ENCODE assay signal across 8 cellular contexts in the genomic region with DNA sequence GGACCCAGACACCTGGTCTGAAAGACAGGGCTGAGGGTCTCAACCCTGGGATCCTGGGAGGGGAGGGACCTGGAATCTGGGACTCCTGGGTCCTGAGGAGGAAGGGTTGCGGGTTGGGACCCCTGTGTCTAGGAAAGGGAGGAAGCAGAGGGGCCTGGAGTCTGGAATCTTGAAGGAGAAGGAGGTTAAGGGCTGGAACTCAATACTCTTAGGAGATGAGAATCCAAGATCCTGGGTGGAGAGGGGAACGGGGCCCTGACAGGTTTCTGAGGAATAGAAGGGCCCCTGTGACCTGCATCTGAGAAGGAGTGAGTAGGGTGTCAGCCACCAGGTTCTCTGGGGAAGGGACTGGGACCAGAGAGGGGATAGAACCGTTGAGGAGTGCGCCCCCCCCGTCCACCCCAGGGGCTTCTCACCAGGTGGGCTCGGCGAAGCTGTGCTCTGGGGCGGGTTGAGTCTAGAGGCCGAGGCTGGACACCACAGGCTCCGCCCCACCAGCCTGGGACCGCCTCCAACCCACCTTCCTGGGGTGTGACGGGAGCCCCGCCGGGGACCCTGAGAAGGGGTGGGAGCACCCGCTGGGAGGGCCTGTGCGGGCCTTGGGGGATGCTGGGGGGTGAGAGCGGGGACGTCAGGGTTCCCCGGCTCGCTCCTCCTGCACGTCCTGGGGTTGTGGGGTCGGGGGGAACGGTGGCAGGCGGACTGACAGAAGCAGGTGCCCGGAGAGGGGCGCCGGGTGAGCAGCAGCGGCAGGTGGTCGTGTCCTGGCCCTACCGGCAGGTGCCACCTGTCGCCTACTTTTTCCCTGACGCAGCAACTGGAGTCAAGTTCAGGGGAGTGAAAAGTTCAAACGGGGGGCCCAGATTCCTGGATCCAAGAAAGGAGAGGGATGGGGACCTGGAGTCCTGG. TPM values are rescaled to one million over a fixed set of nuclear protein-coding genes. Genes with fewer than 3 reads are reported as not detected.
DNase-seq lines count a peak whose midpoint lies in the region; ATAC-seq and TF ChIP-seq lines count a peak whose summit lies in the region.

A gene with protein sequence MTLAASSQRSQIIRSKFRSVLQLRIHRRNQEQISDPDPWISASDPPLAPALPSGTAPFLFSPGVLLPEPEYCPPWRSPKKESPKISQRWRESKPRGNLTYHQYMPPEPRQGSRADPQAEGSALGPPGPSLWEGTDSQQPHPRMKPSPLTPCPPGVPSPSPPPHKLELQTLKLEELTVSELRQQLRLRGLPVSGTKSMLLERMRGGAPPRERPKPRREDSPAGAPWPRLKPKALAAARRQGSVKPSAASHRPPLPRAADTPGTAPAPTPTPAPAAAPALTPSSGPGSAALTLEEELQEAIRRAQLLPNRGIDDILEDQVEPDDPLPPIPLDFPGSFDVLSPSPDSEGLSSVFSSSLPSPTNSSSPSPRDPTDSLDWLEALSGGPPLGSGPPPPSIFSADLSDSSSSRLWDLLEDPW (minus strand): TSS at position 463 of the 909 bp plus-strand sequence. CDS start 694 bp downstream, outside the sequence.

- H3K4me1 ChIP-seq in mammary epithelial cell (ENCODE audit: insufficient read depth, low read length), result peaks cover 18% of the 10 kb centered on the region
- H3K4me1 ChIP-seq in mucosa of rectum (ENCODE audit: control insufficient read depth in 2 of 2, insufficient read depth in 2 of 2, low read length in 2 of 2), result peaks cover 17 to 22% of the 10 kb centered on the region in 2 donors

- no peak within 1 kb of the TSS for H3K27ac ChIP-seq in mammary epithelial cell (ENCODE audit: insufficient read depth, low read depth, low read length)
- peak within 1 kb of the TSS; percentile 75 to 91 for H3K27ac ChIP-seq in mucosa of rectum (ENCODE audit: low read depth in 2 of 2, low read length in 2 of 2)

- no peaks in the 10 kb centered on the region for H3K79me2 ChIP-seq in mammary epithelial cell (ENCODE audit: insufficient read depth, low read length)

- TF ChIP-seq CTCF in mammary epithelial cell (conservative IDR thresholded peaks at IDR 0.05 in 1 of 2, IDR thresholded peaks at IDR 0.05 in 1 of 2; ENCODE audit: extremely low read depth in 1 of 2, insufficient read depth in 1 of 2, low read depth in 1 of 2, low read length in 2 of 2), result no peak

- H3K4me2 ChIP-seq in mammary epithelial cell (ENCODE audit: insufficient read depth, low read depth, low read length), result no peak within 1 kb of the TSS

- H3K4me3 ChIP-seq in mammary epithelial cell (replicated peaks in 1 of 3; ENCODE audit: insufficient read depth in 1 of 3, low read depth in 2 of 3, low read length in 3 of 3) (peak within 1 kb of the TSS in 2 of 3 experiments; percentile 61 to 81), mucosa of rectum (ENCODE audit: low read length in 2 of 2) (peak within 1 kb of the TSS; percentile 74 to 86)

- H3K27ac Mint-ChIP-seq in stimulated activated naive CD8-positive, alpha-beta T cell treated with anti-CD3 and anti-CD28 coated beads, Interleukin-15, Interleukin-2, amounts not matched to agents 100 ng/mL and 50 ng/mL, for 24 hours, result peak within 1 kb of the TSS; percentile 98

- no peaks in the 10 kb centered on the region for H3K27me3 Mint-ChIP-seq in stimulated activated naive CD8-positive, alpha-beta T cell treated with anti-CD3 and anti-CD28 coated beads, Interleukin-15, Interleukin-2, amounts not matched to agents 100 ng/mL and 50 ng/mL, for 24 hours

- intact Hi-C loops in mammary epithelial cell (cut with micrococcal nuclease), result no loop called here

- peaks cover 17% of the 10 kb centered on the region for H3K4me1 Mint-ChIP-seq in stimulated activated naive CD8-positive, alpha-beta T cell treated with anti-CD3 and anti-CD28 coated beads, Interleukin-15, Interleukin-2, amounts not matched to agents 100 ng/mL and 50 ng/mL, for 24 hours (ENCODE audit: low read depth)

- H2AFZ ChIP-seq in mammary epithelial cell (ENCODE audit: low read depth, low read length), result peak within 1 kb of the TSS; percentile 94

- no peaks in the 10 kb centered on the region for H3K9me3 ChIP-seq in mammary epithelial cell (replicated peaks; ENCODE audit: insufficient read depth, low read length)
- no peaks in the 10 kb centered on the region for H3K9me3 ChIP-seq in mucosa of rectum (ENCODE audit: control insufficient read depth in 2 of 2, low read length in 2 of 2)

- no peaks in the 10 kb centered on the region for H3K36me3 Mint-ChIP-seq in stimulated activated naive CD8-positive, alpha-beta T cell treated with anti-CD3 and anti-CD28 coated beads, Interleukin-15, Interleukin-2, amounts not matched to agents 100 ng/mL and 50 ng/mL, for 24 hours (ENCODE audit: low read depth)

- CTCF ChIA-PET in mammary epithelial cell (lab: Charles Lee; ENCODE audit: low non-redundant PET), result no interaction called here

- no peaks in the 10 kb centered on the region for H4K20me1 ChIP-seq in mammary epithelial cell (ENCODE audit: insufficient read depth, low read length)

- DNase-seq in stimulated activated naive CD8-positive, alpha-beta T cell treated with anti-CD3 and anti-CD28 coated beads, Interleukin-15, Interleukin-2, amounts not matched to agents 100 U/mL and 50 U/mL, for 24 hours, result no peak
- DNase-seq in mammary epithelial cell (no peak), HT-29 (ENCODE audit: low spot score) (no peak), T-helper 9 cell (no peak)
- DNase-seq in stimulated activated CD4-positive, alpha-beta T cell treated with anti-CD3 and anti-CD28 coated beads, Interleukin-4, amount 100 ng/mL, for 4 hours, result no peak
- DNase-seq in stimulated activated CD4-positive, alpha-beta T cell treated with anti-CD3 and anti-CD28 coated beads, Interleukin-4, amount 100 ng/mL, for 1 hour, result no peak

- in situ Hi-C loops in mammary epithelial cell (cut with MboI; ENCODE audit: low sequenced_read_pairs in 2 of 2), result no loop called here

- H3K27me3 ChIP-seq in mammary epithelial cell (ENCODE audit: insufficient read depth, low read length) (no peaks in the 10 kb centered on the region), mucosa of rectum (ENCODE audit: control insufficient read depth in 2 of 2, insufficient read depth in 2 of 2, low read length in 2 of 2) (no peaks in the 10 kb centered on the region)

- ATAC-seq in stimulated activated naive CD8-positive, alpha-beta T cell treated with anti-CD3 and anti-CD28 coated beads, Interleukin-15, Interleukin-2, amounts not matched to agents 100 U/mL and 50 U/mL, for 24 hours, result no peak

- H3K9ac ChIP-seq in mammary epithelial cell (ENCODE audit: insufficient read depth, low read length), result no peak within 1 kb of the TSS
- no peak within 1 kb of the TSS for H3K9ac ChIP-seq in mucosa of rectum (ENCODE audit: low read depth in 1 of 2, low read length in 2 of 2)

- WGBS in mammary epithelial cell (ENCODE audit: low coverage, missing lambda C conversion rate), result 60% methylated on average over 8 of the region's 33 CpGs

- no peaks in the 10 kb centered on the region for H3K36me3 ChIP-seq in mammary epithelial cell (ENCODE audit: insufficient read depth, low read length)
- H3K36me3 ChIP-seq in mucosa of rectum (ENCODE audit: control insufficient read depth in 2 of 2, insufficient read depth in 2 of 2, low read length in 2 of 2), result no peaks in the 10 kb centered on the region

- H3K9me3 Mint-ChIP-seq in stimulated activated naive CD8-positive, alpha-beta T cell treated with anti-CD3 and anti-CD28 coated beads, Interleukin-15, Interleukin-2, amounts not matched to agents 100 ng/mL and 50 ng/mL, for 24 hours, result no peaks in the 10 kb centered on the region

- dilution Hi-C loops in mammary epithelial cell (cut with HindIII; ENCODE audit: low sequenced_read_pairs), result loop anchor here (5.0 kb wide), 3 partner anchors 37 to 87 kb away; no protein-coding TSS in a partner anchor

- peak within 1 kb of the TSS; percentile 94 for H3K4me3 Mint-ChIP-seq in stimulated activated naive CD8-positive, alpha-beta T cell treated with anti-CD3 and anti-CD28 coated beads, Interleukin-15, Interleukin-2, amounts not matched to agents 100 ng/mL and 50 ng/mL, for 24 hours

- no TSS peak for BruUV-seq in mammary epithelial cell (replicated peaks; lab: Mats Ljungman, UMichigan)

RNA-seq across cellular contexts. Expression of the gene that starts here (rescaled TPM):
- 1 to 10 TPM in 1 of 2 donors, under 1 TPM in 1; 0.50 to 1.2 TPM for total RNA-seq in mammary epithelial cell
- polyA plus RNA-seq in mammary epithelial cell, result 0.32 TPM
- not detected for polyA minus RNA-seq in mammary epithelial cell
- 0.73 and 0.84 TPM in 2 replicates for total RNA-seq in HT-29 (2014; rRNA removed; shearing (Covaris generic))
